Comparison of ENCODE assay signal across 1 cellular context in genomic region chr2:171529914-171530313, GRCh38.
TF ChIP-seq lines count a peak whose summit lies in the region.

No MANE protein-coding gene starts in this region.

TF ChIP-seq in IMR-90, 13 proteins besides CTCF, POLR2A, EP300 and RAD21:
- TF ChIP-seq BHLHE40 (IDR thresholded peaks at IDR 0.05; ENCODE audit: low read depth, low read length), result no peak
- no peak for TF ChIP-seq CEBPB (IDR thresholded peaks at IDR 0.05; ENCODE audit: low read depth, low read length)
- TF ChIP-seq RCOR1 (IDR thresholded peaks at IDR 0.05; ENCODE audit: insufficient replicate concordance, low read length), result no peak
